In the genomic region with DNA sequence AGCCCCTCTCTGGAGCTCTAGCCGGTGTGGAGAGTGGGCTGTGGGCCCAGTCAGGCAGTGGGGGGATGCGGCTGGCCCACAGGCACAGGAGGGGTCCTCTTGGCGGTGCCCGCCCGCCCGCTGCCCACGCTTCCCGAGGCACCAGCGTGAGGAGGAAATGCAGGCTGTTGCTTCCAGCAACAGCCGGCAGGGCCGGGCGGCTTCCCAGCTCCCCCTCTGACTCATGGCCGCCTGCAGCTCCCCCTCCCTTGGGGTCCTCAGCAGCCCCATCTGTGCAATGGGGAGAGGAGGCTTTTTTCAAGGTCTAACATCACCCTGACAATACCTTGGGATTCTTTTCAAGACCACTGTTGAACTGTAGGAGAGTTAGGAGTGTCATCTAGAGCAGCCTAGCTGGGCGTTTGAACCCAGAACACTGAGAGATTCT, we compare ENCODE assay signal across 10 cellular contexts. TPM values are rescaled to one million over a fixed set of nuclear protein-coding genes. Genes with fewer than 3 reads are reported as not detected.
DNase-seq lines count a peak whose midpoint lies in the region; ATAC-seq, FAIRE-seq and TF ChIP-seq lines count a peak whose summit lies in the region.
"Had no signal": no experiment of that assay in that cellular context is flagged by ENCODE, and none has a peak within 500 bp of the region (broad histone marks: within the 10 kb centered on the region; RNA-seq: fewer than 3 reads in every experiment).

No MANE protein-coding gene starts in this region.

- H3K4me1 Mint-ChIP-seq in GM23338, result peaks cover 81% of the 10 kb centered on the region
- H3K4me1 Mint-ChIP-seq in activated T-cell treated with anti-CD3 and anti-CD28 coated beads, Interleukin-2, amount 50 U/mL, for 24 hours (ENCODE audit: low read depth), result peaks cover 13% of the 10 kb centered on the region

- H3K4me3 Mint-ChIP-seq in GM23338, result peak overlapping the region; percentile 32; the same call in 1 of the 3 replicates
- H3K4me3 Mint-ChIP-seq in activated T-cell treated with anti-CD3 and anti-CD28 coated beads, Interleukin-2, amount 50 U/mL, for 24 hours, result no peak overlapping the region

- no peaks in the 10 kb centered on the region for H3K27me3 ChIP-seq in GM23338 (ENCODE audit: insufficient read depth)
- no peaks in the 10 kb centered on the region for H3K27me3 ChIP-seq in stomach

- WGBS in stomach, 5 donors, result 43 to 59% (median 51%) methylated on average over 5 to 14 of the region's 14 CpGs

- FAIRE-seq in kidney (lab: Jason Lieb, UNC) (no peak), urothelium cell line (lab: Jason Lieb, UNC) (no peak)

- TF ChIP-seq EP300 in stomach (IDR thresholded peaks at IDR 0.05), result no peak

- DNase-seq in GM23338 (ENCODE audit: low spot score) (no peak), kidney (no peak), stomach (no peak), NCI-H1930 (lab: John Stamatoyannopoulos, UW) (no peak), NCI-H2107 treated with DMSO at 0.1 percent for 48 hours (lab: John Stamatoyannopoulos, UW; ENCODE audit: unreplicated experiment) (no peak), urothelium cell line (ENCODE audit: low spot score) (no peak)
- no peak for DNase-seq in activated T-cell treated with anti-CD3 and anti-CD28 coated beads, Interleukin-2, amount 50 U/mL, for 24 hours
- DNase-seq: amniotic stem cell; stimulated activated CD4-positive, alpha-beta T cell treated with anti-CD3 and anti-CD28 coated beads, Interleukin-2, amount 100 ng/mL, for 24 hours had no signal

- H3K4me1 ChIP-seq in GM23338 (ENCODE audit: insufficient read depth) (peaks cover 63% of the 10 kb centered on the region), kidney (ENCODE audit: control insufficient read depth in 1 of 2, insufficient read depth in 1 of 2, low read depth in 1 of 2, low read length in 2 of 2) (peaks cover 83% of the 10 kb centered on the region in 2 donors), stomach (peaks cover 93 to 100% (median 100%) of the 10 kb centered on the region in 4 donors)

- peak overlapping the region; percentile 68 for H3K4me2 ChIP-seq in GM23338

- H3K9ac ChIP-seq in kidney (ENCODE audit: low read length in 2 of 2), result peak overlapping the region in 1 of 2 donors; percentile 82

- peaks cover 8% of the 10 kb centered on the region; the same call in 1 of the 2 replicates for H3F3A ChIP-seq in GM23338 (replicated peaks; ENCODE audit: low read depth)

- intact Hi-C loops in kidney (cut with DNase I) (no loop called here), stomach (cut with DNase I; ENCODE audit: low total_unique reads) (no loop called here)

- TF ChIP-seq CTCF in GM23338 (conservative IDR thresholded peaks at IDR 0.05; ENCODE audit: low read depth in 2 of 2) (no peak), kidney (IDR thresholded peaks at IDR 0.05; ENCODE audit: borderline replicate concordance, extremely low read depth, insufficient read depth) (no peak), stomach (IDR thresholded peaks at IDR 0.05) (no peak)

- TF ChIP-seq POLR2A in stomach (IDR thresholded peaks at IDR 0.05), result no peak

- no peak overlapping the region for H2AFZ ChIP-seq in GM23338

- no peaks in the 10 kb centered on the region for H3K9me2 ChIP-seq in GM23338 (ENCODE audit: insufficient read depth)

- H3K27ac ChIP-seq in GM23338 (ENCODE audit: low read depth) (peak overlapping the region; percentile 42; the same call in 1 of the 2 replicates), angular gyrus (ENCODE audit: low read depth, low read length) (peak overlapping the region; percentile 98), kidney (ENCODE audit: low read depth in 2 of 2, low read length in 2 of 2) (peak overlapping the region; percentile 80 to 96), stomach (peak overlapping the region; percentile 89 to 95 (median 94))

- H3K4me3 ChIP-seq in GM23338 (peak overlapping the region; percentile 3; the same call in 1 of the 2 replicates), kidney (ENCODE audit: low read length in 2 of 2) (peak overlapping the region in 1 of 2 donors; percentile 56), stomach (no peak overlapping the region)

- no peaks in the 10 kb centered on the region for H3K9me3 ChIP-seq in kidney (ENCODE audit: control insufficient read depth in 1 of 2, low read length in 2 of 2)
- no peaks in the 10 kb centered on the region for H3K9me3 ChIP-seq in stomach

- peaks cover 35% of the 10 kb centered on the region for H3K27me3 Mint-ChIP-seq in GM23338 (ENCODE audit: insufficient read depth, low read depth, poor library complexity)
- peaks cover 25% of the 10 kb centered on the region for H3K27me3 Mint-ChIP-seq in activated T-cell treated with anti-CD3 and anti-CD28 coated beads, Interleukin-2, amount 50 U/mL, for 24 hours

- H4K20me1 ChIP-seq in GM23338 (replicated peaks; ENCODE audit: insufficient read depth), result peaks cover 84% of the 10 kb centered on the region

- no peaks in the 10 kb centered on the region for H3K9me3 Mint-ChIP-seq in GM23338
- H3K9me3 Mint-ChIP-seq in activated T-cell treated with anti-CD3 and anti-CD28 coated beads, Interleukin-2, amount 50 U/mL, for 24 hours, result no peaks in the 10 kb centered on the region

- H3K36me3 Mint-ChIP-seq in GM23338 (ENCODE audit: low read depth), result no peaks in the 10 kb centered on the region
- no peaks in the 10 kb centered on the region for H3K36me3 Mint-ChIP-seq in activated T-cell treated with anti-CD3 and anti-CD28 coated beads, Interleukin-2, amount 50 U/mL, for 24 hours (ENCODE audit: low read depth)

- ATAC-seq in GM23338, result no peak

- no peaks in the 10 kb centered on the region for H3K36me3 ChIP-seq in GM23338 (ENCODE audit: insufficient read depth)
- H3K36me3 ChIP-seq in kidney (ENCODE audit: control insufficient read depth in 1 of 2, insufficient read depth in 2 of 2, low read length in 2 of 2), result peaks cover 0 to 3% of the 10 kb centered on the region in 2 donors
- no peaks in the 10 kb centered on the region for H3K36me3 ChIP-seq in stomach

- peak overlapping the region; percentile 26; the same call in 1 of the 2 replicates for H3K27ac Mint-ChIP-seq in GM23338
- no peak overlapping the region for H3K27ac Mint-ChIP-seq in activated T-cell treated with anti-CD3 and anti-CD28 coated beads, Interleukin-2, amount 50 U/mL, for 24 hours

- H3K79me2 ChIP-seq in GM23338 (replicated peaks; ENCODE audit: insufficient read depth), result peaks cover 97% of the 10 kb centered on the region

TF ChIP-seq in GM23338, 12 proteins besides CTCF, POLR2A, EP300 and RAD21 (continues in another document):
- TF ChIP-seq ZNF114 (CRISPR knock-in tag; IDR thresholded peaks at IDR 0.05), result no peak
- TF ChIP-seq JUNB (IDR thresholded peaks at IDR 0.05; ENCODE audit: unreplicated experiment), result no peak

RNA-seq across cellular contexts. Expression of a gene that starts 10.4 kb away (rescaled TPM):
- total RNA-seq in GM23338 (2014; rRNA removed; shearing (Covaris generic)), result 97.9 and 111 TPM in 2 replicates
- polyA plus RNA-seq in GM23338 (2016; fragmentation: Nextera tagmentation; extraction: Ambion mirVana), result 63.3 and 65.0 TPM in 2 replicates
- 122 TPM for total RNA-seq in kidney
- polyA plus RNA-seq in kidney (ENCODE audit: insufficient read depth, low read depth, low replicate concordance), result 116 TPM
- 100 to 1,000 TPM in 1 of 5 donors, 10 to 100 TPM in 4; 25.9 to 101 (median 32.7) TPM for total RNA-seq in stomach
- polyA plus RNA-seq in stomach, result 10 to 100 TPM; 18.3 to 26.3 (median 22.2) TPM

Comparison
In these comparisons a context has a peak if more than half of its experiments do, and no peak if none do; other contexts are left out.
1. H3K27ac ChIP-seq: peak in every context shown above with its lines; median percentile 98 in angular gyrus; 94 in stomach; 88 in kidney; 42 in GM23338.